Comparison of ENCODE assay signal across 9 cellular contexts in genomic region chr18:54983041-54983686, GRCh38.
A peak's percentile ranks its signal among the peaks of the same experiment; 100 is the strongest.
DNase-seq lines count a peak whose midpoint lies in the region; ATAC-seq and TF ChIP-seq lines count a peak whose summit lies in the region.
"Had no signal": no experiment of that assay in that cellular context is flagged by ENCODE, and none has a peak within 500 bp of the region (broad histone marks: within the 10 kb centered on the region; RNA-seq: fewer than 3 reads in every experiment).

No MANE protein-coding gene starts in this region.

- no peak overlapping the region for H3K4me3 ChIP-seq in iPS DF 6.9 (ENCODE audit: low read length)

- H3K27me3 Mint-ChIP-seq in stimulated activated naive CD8-positive, alpha-beta T cell treated with anti-CD3 and anti-CD28 coated beads, Interleukin-15, amount 100 ng/mL, for 72 hours: peaks cover 6% of the 10 kb centered on the region

- 100% methylated on average over 1 of the region's 9 CpGs for WGBS in iPS DF 6.9 (ENCODE audit: insufficient coverage, insufficient read length)

- peak; percentile 52 for TF ChIP-seq CTCF in AG09319 (IDR thresholded peaks at IDR 0.05; ENCODE audit: low read depth, low read length)

- no peaks in the 10 kb centered on the region for H3K9me3 ChIP-seq in iPS DF 6.9 (ENCODE audit: control insufficient read depth, insufficient read depth, low read length)

- H3K4me1 ChIP-seq in iPS DF 6.9 (ENCODE audit: control insufficient read depth, insufficient read depth, low read length): no peaks in the 10 kb centered on the region

- ATAC-seq in GM18499 (IDR thresholded peaks at IDR 0.05; ENCODE audit: insufficient read depth, unreplicated experiment) (peak; percentile 77), HG03025 (IDR thresholded peaks at IDR 0.05; ENCODE audit: low FRiP score, unreplicated experiment) (peak; percentile 53)
- ATAC-seq in stimulated activated naive CD8-positive, alpha-beta T cell treated with anti-CD3 and anti-CD28 coated beads, Interleukin-15, amount 100 ng/mL, for 72 hours: peak; percentile 67
- ATAC-seq: naive thymus-derived CD8-positive, alpha-beta T cell had no signal

- no peaks in the 10 kb centered on the region for H3K9me3 Mint-ChIP-seq in stimulated activated naive CD8-positive, alpha-beta T cell treated with anti-CD3 and anti-CD28 coated beads, Interleukin-15, amount 100 ng/mL, for 72 hours
- H3K9me3 Mint-ChIP-seq: naive thymus-derived CD8-positive, alpha-beta T cell had no signal

- peak; percentile 34 for DNase-seq in AG09319 (ENCODE audit: extremely low read depth, low read depth)
- DNase-seq in NCI-H2171 treated with DMSO at 0.1 percent for 48 hours (lab: John Stamatoyannopoulos, UW): peak; percentile 70
- peak; percentile 52 for DNase-seq in amniotic stem cell (lab: John Stamatoyannopoulos, UW)
- peak; percentile 35 for DNase-seq in iPS DF 6.9 (ENCODE audit: low read depth, low spot score)
- no peak for DNase-seq in stimulated activated naive CD8-positive, alpha-beta T cell treated with anti-CD3 and anti-CD28 coated beads, Interleukin-15, amount 100 ng/mL, for 72 hours
- DNase-seq in GM19238 (ENCODE audit: insufficient read length, low spot score): no peak

- H3K36me3 ChIP-seq in iPS DF 6.9 (ENCODE audit: control insufficient read depth, insufficient read depth, low read length): no peaks in the 10 kb centered on the region

- H3K4me3 Mint-ChIP-seq in stimulated activated naive CD8-positive, alpha-beta T cell treated with anti-CD3 and anti-CD28 coated beads, Interleukin-15, amount 100 ng/mL, for 72 hours: no peak overlapping the region
- H3K4me3 Mint-ChIP-seq: naive thymus-derived CD8-positive, alpha-beta T cell had no signal

- no peak overlapping the region for H3K27ac Mint-ChIP-seq in stimulated activated naive CD8-positive, alpha-beta T cell treated with anti-CD3 and anti-CD28 coated beads, Interleukin-15, amount 100 ng/mL, for 72 hours
- H3K27ac Mint-ChIP-seq: naive thymus-derived CD8-positive, alpha-beta T cell had no signal

- no peaks in the 10 kb centered on the region for H3K4me1 Mint-ChIP-seq in stimulated activated naive CD8-positive, alpha-beta T cell treated with anti-CD3 and anti-CD28 coated beads, Interleukin-15, amount 100 ng/mL, for 72 hours
- H3K4me1 Mint-ChIP-seq: naive thymus-derived CD8-positive, alpha-beta T cell had no signal

- no peaks in the 10 kb centered on the region for H3K27me3 ChIP-seq in iPS DF 6.9 (ENCODE audit: control insufficient read depth, insufficient read depth, low read length)

- no peak overlapping the region for H3K27ac ChIP-seq in iPS DF 6.9 (ENCODE audit: low read length)

Comparison
In these comparisons a context has a peak if more than half of its experiments do, and no peak if none do; other contexts are left out.
1. DNase-seq: peak in AG09319 (single experiment), NCI-H2171 treated with DMSO at 0.1 percent for 48 hours (single experiment), amniotic stem cell (single experiment) and iPS DF 6.9 (single experiment); none in stimulated activated naive CD8-positive, alpha-beta T cell treated with anti-CD3 and anti-CD28 coated beads, Interleukin-15, amount 100 ng/mL, for 72 hours (0 of 2) and GM19238 (single experiment).
2. Peak in every context shown above with its lines, with median percentiles within 50 percentile points of each other: ATAC-seq.